In the genomic region with DNA sequence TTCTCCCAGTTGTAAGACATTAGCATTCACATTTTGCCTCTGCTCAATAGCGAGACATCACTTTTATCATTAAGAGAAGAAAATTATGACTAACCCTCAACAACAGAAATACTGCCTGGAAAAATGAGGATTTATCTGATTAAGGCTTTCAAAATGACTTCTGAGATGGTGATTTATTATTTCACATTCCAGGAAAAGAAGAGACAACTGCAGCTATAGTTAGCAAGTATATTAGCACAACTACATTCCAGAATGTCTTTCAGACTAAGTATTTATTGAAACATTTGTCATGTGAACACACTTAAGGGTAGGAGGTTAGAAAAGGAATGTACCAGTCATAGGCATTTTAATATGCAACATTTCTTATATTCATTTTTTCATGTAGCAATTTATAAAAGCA, we compare ENCODE assay signal across 19 cellular contexts.
DNase-seq lines count a peak whose midpoint lies in the region; FAIRE-seq and TF ChIP-seq lines count a peak whose summit lies in the region.
"Had no signal": no experiment of that assay in that cellular context is flagged by ENCODE, and none has a peak within 500 bp of the region (broad histone marks: within the 10 kb centered on the region; RNA-seq: fewer than 3 reads in every experiment).

No MANE protein-coding gene starts in this region.

- H3K9me3 ChIP-seq in SK-N-MC (ENCODE audit: low read depth, low read length) (no peaks in the 10 kb centered on the region), mesenchymal stem cell (ENCODE audit: control insufficient read depth, low read length) (no peaks in the 10 kb centered on the region), skeletal muscle satellite cell (replicated peaks; ENCODE audit: low read length) (no peaks in the 10 kb centered on the region)
- H3K9me3 ChIP-seq: BLaER1 treated with 17β-estradiol and CSF1 and Interleukin-3, amounts not matched to agents 10 nM and 100 nM had no signal

- H3K4me2 ChIP-seq in mesenchymal stem cell (ENCODE audit: low read length, poor library complexity, severe bottlenecking) (no peak overlapping the region), skeletal muscle satellite cell (ENCODE audit: low read length) (peak overlapping the region; percentile 22)
- H3K4me2 ChIP-seq: BLaER1 treated with 17β-estradiol and CSF1 and Interleukin-3, amounts not matched to agents 10 nM and 100 nM; GM23338 had no signal

- H3K36me3 ChIP-seq in SK-N-MC (ENCODE audit: insufficient read depth, low read length) = no peaks in the 10 kb centered on the region
- H3K36me3 ChIP-seq in mesenchymal stem cell (ENCODE audit: control insufficient read depth in 1 of 2, insufficient read depth in 2 of 2, low read depth in 1 of 2, low read length in 2 of 2) = no peaks in the 10 kb centered on the region
- H3K36me3 ChIP-seq in skeletal muscle satellite cell (ENCODE audit: insufficient read depth, low read length) = no peaks in the 10 kb centered on the region
- H3K36me3 ChIP-seq: BLaER1 treated with 17β-estradiol and CSF1 and Interleukin-3, amounts not matched to agents 10 nM and 100 nM had no signal

- no peak overlapping the region for H2BK12ac ChIP-seq in mesenchymal stem cell (ENCODE audit: low read length in 2 of 2)

- no peak overlapping the region for H2BK15ac ChIP-seq in mesenchymal stem cell (ENCODE audit: low read depth, poor library complexity, severe bottlenecking)

- H3K4me1 ChIP-seq in mesenchymal stem cell (ENCODE audit: control insufficient read depth, insufficient read depth, low read depth, low read length) (no peaks in the 10 kb centered on the region), skeletal muscle satellite cell (ENCODE audit: control insufficient read depth, insufficient read depth, low read length) (no peaks in the 10 kb centered on the region)
- H3K4me1 ChIP-seq: BLaER1 treated with 17β-estradiol and CSF1 and Interleukin-3, amounts not matched to agents 10 nM and 100 nM had no signal

- H3K27ac ChIP-seq in SK-N-MC (no peak overlapping the region), mesenchymal stem cell (ENCODE audit: low read length, poor library complexity, severe bottlenecking) (no peak overlapping the region)
- H3K27ac ChIP-seq: BLaER1 treated with 17β-estradiol and CSF1 and Interleukin-3, amounts not matched to agents 10 nM and 100 nM had no signal

- no peak overlapping the region for H4K91ac ChIP-seq in mesenchymal stem cell (ENCODE audit: low read length)

- H3K4me3 ChIP-seq in SK-N-MC (peak overlapping the region; percentile 6; the same call in 1 of the 2 replicates), fibroblast of pulmonary artery (replicated peaks; ENCODE audit: low read depth, low read length) (no peak overlapping the region), mesenchymal stem cell (ENCODE audit: insufficient read depth in 1 of 2, low read depth in 1 of 2, low read length in 2 of 2) (no peak overlapping the region), skeletal muscle satellite cell (ENCODE audit: low read length) (no peak overlapping the region)
- H3K4me3 ChIP-seq: BLaER1 treated with 17β-estradiol and CSF1 and Interleukin-3, amounts not matched to agents 10 nM and 100 nM; GM23338 had no signal

- TF ChIP-seq CTCF in fibroblast of pulmonary artery (IDR thresholded peaks at IDR 0.05; ENCODE audit: low read length, missing control alignments) = no peak
- TF ChIP-seq CTCF in D721Med (IDR thresholded peaks at IDR 0.05; ENCODE audit: insufficient read depth, missing control alignments) = no peak

- H4K8ac ChIP-seq in mesenchymal stem cell (ENCODE audit: low read length) = no peak overlapping the region

- H3K14ac ChIP-seq in mesenchymal stem cell (ENCODE audit: low read length in 2 of 2) = no peak overlapping the region

- H2BK120ac ChIP-seq in mesenchymal stem cell (ENCODE audit: low read depth, low read length) = no peak overlapping the region

- H3K9ac ChIP-seq in SK-N-MC (ENCODE audit: insufficient read length) (no peak overlapping the region), mesenchymal stem cell (ENCODE audit: low read length) (no peak overlapping the region), skeletal muscle satellite cell (ENCODE audit: low read depth, low read length) (no peak overlapping the region)
- H3K9ac ChIP-seq: BLaER1 treated with 17β-estradiol and CSF1 and Interleukin-3, amounts not matched to agents 10 nM and 100 nM had no signal

- H2AFZ ChIP-seq in mesenchymal stem cell (ENCODE audit: low read depth, low read length) = no peak overlapping the region

- DNase-seq in SK-N-MC (ENCODE audit: low read depth, low spot score) (no peak), fibroblast of pulmonary artery (ENCODE audit: low read depth) (peak; percentile 40), mesenchymal stem cell (peak; percentile 51), NOMO-1 treated with DMSO at 0.1 percent for 48 hours (lab: John Stamatoyannopoulos, UW; ENCODE audit: unreplicated experiment) (no peak), D721Med (ENCODE audit: insufficient read length, low spot score) (no peak)
- no peak for DNase-seq in activated CD8-positive, alpha-beta memory T cell treated with anti-CD3 and anti-CD28 coated beads for 24 hours
- DNase-seq: CD8-positive, alpha-beta T cell; HCEC 1CT; NCI-H1092 treated with DMSO at 0.1 percent for 48 hours; NCI-H146; NCI-H524; NCI-H82; RPMI8226; SHP77 treated with DMSO at 0.1 percent for 48 hours had no signal

- WGBS in mesenchymal stem cell = 20% methylated on average over 1 of the region's 1 CpG

- no peak overlapping the region for H3K4ac ChIP-seq in mesenchymal stem cell (ENCODE audit: low read depth in 1 of 2, low read length in 2 of 2)

- no peak overlapping the region for H2BK5ac ChIP-seq in mesenchymal stem cell (ENCODE audit: low read depth, low read length, poor library complexity, severe bottlenecking)

- H3K79me1 ChIP-seq in mesenchymal stem cell (replicated peaks; ENCODE audit: low read length, poor library complexity, severe bottlenecking) = no peaks in the 10 kb centered on the region

- H3K23ac ChIP-seq in mesenchymal stem cell (ENCODE audit: low read length in 2 of 2) = no peak overlapping the region

- no peak overlapping the region for H3K18ac ChIP-seq in mesenchymal stem cell (ENCODE audit: low read depth in 1 of 2, low read length in 2 of 2)

- H2AK5ac ChIP-seq in mesenchymal stem cell (ENCODE audit: low read length, severe bottlenecking) = no peak overlapping the region

- no peak for FAIRE-seq in D721Med (lab: Jason Lieb, UNC)
- FAIRE-seq: GM12892, GM18507 had no signal

- H3K27me3 ChIP-seq in mesenchymal stem cell (ENCODE audit: control insufficient read depth in 1 of 2, insufficient read depth in 1 of 2, low read length in 2 of 2) = no peaks in the 10 kb centered on the region
- H3K27me3 ChIP-seq in skeletal muscle satellite cell (ENCODE audit: control insufficient read depth, insufficient read depth, low read length) = no peaks in the 10 kb centered on the region
- H3K27me3 ChIP-seq: BLaER1 treated with 17β-estradiol and CSF1 and Interleukin-3, amounts not matched to agents 10 nM and 100 nM had no signal

Comparison
In these comparisons a context has a peak if more than half of its experiments do, and no peak if none do; other contexts are left out.
1. DNase-seq: peak in fibroblast of pulmonary artery (single experiment) and mesenchymal stem cell (single experiment); none in SK-N-MC (single experiment), activated CD8-positive, alpha-beta memory T cell treated with anti-CD3 and anti-CD28 coated beads for 24 hours (single experiment), NOMO-1 treated with DMSO at 0.1 percent for 48 hours (single experiment) and D721Med (single experiment).